Comparison of ENCODE assay signal across 8 cellular contexts in the genomic region with DNA sequence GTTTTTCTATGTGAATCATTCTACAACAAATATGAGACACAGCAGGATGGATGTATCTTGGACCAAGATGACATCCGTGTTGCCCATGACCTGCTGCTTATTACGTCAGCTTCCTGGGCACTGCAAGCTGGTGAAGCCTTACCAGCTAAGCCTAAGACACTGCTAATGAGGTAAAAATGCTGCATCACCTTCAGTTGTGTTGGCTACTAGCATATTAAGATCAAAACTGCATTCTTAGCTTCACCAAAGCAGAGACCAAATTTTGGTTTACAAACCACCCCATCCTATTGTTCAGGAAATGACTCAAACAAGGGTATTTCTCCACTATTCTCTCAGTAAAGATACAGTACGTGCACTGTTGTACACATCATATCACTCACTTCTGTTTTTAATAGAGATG. TPM values are rescaled to one million over a fixed set of nuclear protein-coding genes. Genes with fewer than 3 reads are reported as not detected.
DNase-seq lines count a peak whose midpoint lies in the region; ATAC-seq and FAIRE-seq lines count a peak whose summit lies in the region.

No MANE protein-coding gene starts in this region.

- ATAC-seq in GM18511 (IDR thresholded peaks at IDR 0.05; ENCODE audit: unreplicated experiment) (peak; percentile 87), HG02678 (IDR thresholded peaks at IDR 0.05; ENCODE audit: unreplicated experiment) (peak; percentile 77)

- DNase-seq in NOMO-1 treated with DMSO at 0.1 percent for 48 hours (lab: John Stamatoyannopoulos, UW; ENCODE audit: unreplicated experiment): peak; percentile 37
- DNase-seq in cerebellar cortex (ENCODE audit: low spot score): peak; percentile 64
- DNase-seq in middle frontal gyrus (ENCODE audit: extremely low spot score, low spot score): no peak
- DNase-seq in SJCRH30: no peak
- DNase-seq in NCI-H524 (lab: John Stamatoyannopoulos, UW): no peak
- no peak for DNase-seq in HTR-8/SVneo (ENCODE audit: insufficient read length, low spot score)

- no peaks in the 10 kb centered on the region for H3K4me1 ChIP-seq in SJCRH30

- no peak overlapping the region for H3K27ac ChIP-seq in SJCRH30

- FAIRE-seq in HTR-8/SVneo (lab: Jason Lieb, UNC): no peak

- no peaks in the 10 kb centered on the region for H3K36me3 ChIP-seq in SJCRH30

- H3K4me3 ChIP-seq in SJCRH30: no peak overlapping the region

- H3K27me3 ChIP-seq in SJCRH30: no peaks in the 10 kb centered on the region

- H3K9me3 ChIP-seq in SJCRH30 (replicated peaks): no peaks in the 10 kb centered on the region

RNA-seq across cellular contexts. Expression of gene MAML3, which starts 50.3 kb away (rescaled TPM):
- 0.23 and 0.42 TPM in 2 replicates for total RNA-seq in SJCRH30 (2014; rRNA removed; shearing (Covaris generic))

Comparison
In these comparisons a context has a peak if more than half of its experiments do, and no peak if none do; other contexts are left out.
1. DNase-seq: peak in NOMO-1 treated with DMSO at 0.1 percent for 48 hours (single experiment) and cerebellar cortex (single experiment); none in middle frontal gyrus (single experiment), SJCRH30 (0 of 2), NCI-H524 (0 of 2) and HTR-8/SVneo (single experiment).